In the genomic region with DNA sequence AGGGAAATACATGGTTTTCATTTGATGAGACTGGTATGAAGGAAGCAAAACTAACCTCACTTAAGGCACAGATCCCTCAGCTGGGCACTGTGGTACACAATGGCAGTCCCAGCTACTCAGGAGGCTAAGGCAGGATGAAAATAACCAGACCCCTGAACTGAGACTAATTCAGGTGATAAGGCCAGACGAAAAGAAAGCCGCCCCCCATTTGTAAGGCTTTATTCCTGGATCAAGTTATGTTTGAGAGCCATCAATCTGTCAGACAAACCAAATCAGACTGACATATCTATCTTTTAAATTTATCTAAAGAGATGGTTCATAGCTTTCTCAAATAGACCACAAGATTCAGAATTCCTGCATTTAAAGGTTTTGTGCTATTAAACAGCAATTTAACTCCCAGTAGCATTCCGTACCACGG, we compare ENCODE assay signal across 9 cellular contexts. TPM values are rescaled to one million over a fixed set of nuclear protein-coding genes. Genes with fewer than 3 reads are reported as not detected.
DNase-seq lines count a peak whose midpoint lies in the region; ATAC-seq, FAIRE-seq and TF ChIP-seq lines count a peak whose summit lies in the region.
"Had no signal": no experiment of that assay in that cellular context is flagged by ENCODE, and none has a peak within 500 bp of the region (broad histone marks: within the 10 kb centered on the region; RNA-seq: fewer than 3 reads in every experiment).

No MANE protein-coding gene starts in this region.

- H3K27ac Mint-ChIP-seq in activated CD4-positive, alpha-beta memory T cell treated with anti-CD3 and anti-CD28 coated beads, Interleukin-2, amount 10 ng/mL, durations not matched to agents 7 days and 5 days = peak overlapping the region; percentile 69
- H3K27ac Mint-ChIP-seq in immature natural killer cell = peak overlapping the region; percentile 0 to 82 (median 56)

- H3K36me3 Mint-ChIP-seq in activated CD4-positive, alpha-beta memory T cell treated with anti-CD3 and anti-CD28 coated beads, Interleukin-2, amount 10 ng/mL, durations not matched to agents 7 days and 5 days (ENCODE audit: low read depth) = peaks cover 85% of the 10 kb centered on the region
- H3K36me3 Mint-ChIP-seq in immature natural killer cell = peaks cover 17 to 57% (median 53%) of the 10 kb centered on the region in 3 donors

- 85% methylated on average over 4 of the region's 4 CpGs for WGBS in A549 (ENCODE audit: missing lambda C conversion rate)

- peak overlapping the region; percentile 97 for H3K4me3 Mint-ChIP-seq in activated CD4-positive, alpha-beta memory T cell treated with anti-CD3 and anti-CD28 coated beads, Interleukin-2, amount 10 ng/mL, durations not matched to agents 7 days and 5 days
- peak overlapping the region in 2 of 5 donors; percentile 33 to 43 for H3K4me3 Mint-ChIP-seq in immature natural killer cell

- TF ChIP-seq CTCF in A549 (IDR thresholded peaks at IDR 0.05) (no peak), DOHH2 (IDR thresholded peaks at IDR 0.05; ENCODE audit: low read depth, low read length, poor library complexity, severe bottlenecking) (no peak)

- CTCF ChIA-PET in A549 (lab: Yijun Ruan, JAX) = interaction anchor here (0.6 to 4.1 kb wide), 3 partner anchors 55 to 211 kb away, joined by 4 to 15 read pairs (median 4); no protein-coding TSS in a partner anchor
- CTCF ChIA-PET in activated CD4-positive, alpha-beta memory T cell treated with anti-CD3 and anti-CD28 coated beads, Interleukin-2, amount 10 ng/mL, durations not matched to agents 7 days and 5 days (lab: Charles Lee) = interaction anchor here (0.6 to 3.0 kb wide), 7 partner anchors 13 to 167 kb away, joined by 3 to 18 read pairs (median 3); a partner anchor contains a TSS

- H3K4me1 ChIP-seq in A549 = peaks cover 60% of the 10 kb centered on the region
- peaks cover 30% of the 10 kb centered on the region for H3K4me1 ChIP-seq in DOHH2 (ENCODE audit: control insufficient read depth, low read length)
- H3K4me1 ChIP-seq in SJCRH30 = peaks cover 20% of the 10 kb centered on the region

- H3K27me3 ChIP-seq in DOHH2 (ENCODE audit: control insufficient read depth, low read length) = no peaks in the 10 kb centered on the region
- no peaks in the 10 kb centered on the region for H3K27me3 ChIP-seq in SJCRH30

- H3K9me3 ChIP-seq in A549 (no peaks in the 10 kb centered on the region), DOHH2 (ENCODE audit: control insufficient read depth, insufficient read depth, low read length) (no peaks in the 10 kb centered on the region), SJCRH30 (replicated peaks) (no peaks in the 10 kb centered on the region)
- H3K9me3 ChIP-seq: psoas muscle had no signal

- no peak for TF ChIP-seq EP300 in A549 (IDR thresholded peaks at IDR 0.05)

- H3K4me2 ChIP-seq in A549 (peak overlapping the region; percentile 87), DOHH2 (ENCODE audit: low read length) (peak overlapping the region; percentile 90; the same call in 1 of the 2 replicates)

- peaks cover 47% of the 10 kb centered on the region for H4K20me1 ChIP-seq in DOHH2 (ENCODE audit: control insufficient read depth, insufficient read depth, low read depth, low read length)

- H3K4me3 ChIP-seq in A549 (no peak overlapping the region), DOHH2 (ENCODE audit: low read length) (no peak overlapping the region), SJCRH30 (no peak overlapping the region)
- H3K4me3 ChIP-seq: psoas muscle had no signal

- TF ChIP-seq POLR2A in A549 (IDR thresholded peaks at IDR 0.05; ENCODE audit: low read length) = no peak

- DNase-seq in A549 (ENCODE audit: low read depth in 1 of 2, low spot score in 1 of 2) (no peak), immature natural killer cell (no peak), SJCRH30 (no peak), NCI-H69 (lab: John Stamatoyannopoulos, UW) (no peak)
- no peak for DNase-seq in activated CD4-positive, alpha-beta memory T cell treated with anti-CD3 and anti-CD28 coated beads, Interleukin-2, amount 10 ng/mL, durations not matched to agents 7 days and 5 days
- DNase-seq: psoas muscle had no signal

- no peaks in the 10 kb centered on the region for H3K9me2 ChIP-seq in DOHH2 (replicated peaks; ENCODE audit: control insufficient read depth, low read length)

- peaks cover 79% of the 10 kb centered on the region for H3F3A ChIP-seq in DOHH2 (ENCODE audit: control insufficient read depth, insufficient read depth)

- no peaks in the 10 kb centered on the region for H3K9me3 Mint-ChIP-seq in activated CD4-positive, alpha-beta memory T cell treated with anti-CD3 and anti-CD28 coated beads, Interleukin-2, amount 10 ng/mL, durations not matched to agents 7 days and 5 days
- peaks cover 0 to 4% (median 0%) of the 10 kb centered on the region in 6 donors for H3K9me3 Mint-ChIP-seq in immature natural killer cell

- H3K79me2 ChIP-seq in DOHH2 (ENCODE audit: control insufficient read depth, low read length) = peaks cover 87% of the 10 kb centered on the region

- POLR2A ChIA-PET in A549 (lab: Yijun Ruan, JAX) = no interaction called here
- POLR2A ChIA-PET in activated CD4-positive, alpha-beta memory T cell treated with anti-CD3 and anti-CD28 coated beads, Interleukin-2, amount 10 ng/mL, durations not matched to agents 7 days and 5 days (lab: Charles Lee) = interaction anchor here (0.6 to 9.9 kb wide), 11 partner anchors 9 to 374 kb away, joined by 3 to 364 read pairs (median 6); a partner anchor contains a TSS

- H3K36me3 ChIP-seq in DOHH2 (ENCODE audit: control insufficient read depth, low read length) (peaks cover 86% of the 10 kb centered on the region), SJCRH30 (peaks cover 84% of the 10 kb centered on the region)

- no peak for FAIRE-seq in A549 (lab: Jason Lieb, UNC)

- H3K4me1 Mint-ChIP-seq in activated CD4-positive, alpha-beta memory T cell treated with anti-CD3 and anti-CD28 coated beads, Interleukin-2, amount 10 ng/mL, durations not matched to agents 7 days and 5 days = peaks cover 76% of the 10 kb centered on the region
- H3K4me1 Mint-ChIP-seq in immature natural killer cell = peaks cover 56 to 87% of the 10 kb centered on the region in 2 donors

- no peak for TF ChIP-seq RAD21 in A549 (conservative IDR thresholded peaks at IDR 0.05 in 1 of 2, IDR thresholded peaks at IDR 0.05 in 1 of 2)

- H3K27ac ChIP-seq in A549 = no peak overlapping the region
- no peak overlapping the region for H3K27ac ChIP-seq in DOHH2 (ENCODE audit: low read depth, low read length)
- H3K27ac ChIP-seq in SJCRH30 = no peak overlapping the region
- H3K27ac ChIP-seq: psoas muscle had no signal

- no peaks in the 10 kb centered on the region for H3K27me3 Mint-ChIP-seq in activated CD4-positive, alpha-beta memory T cell treated with anti-CD3 and anti-CD28 coated beads, Interleukin-2, amount 10 ng/mL, durations not matched to agents 7 days and 5 days
- H3K27me3 Mint-ChIP-seq in immature natural killer cell (ENCODE audit: low read depth in 3 of 3) = peaks cover 21 to 40% (median 34%) of the 10 kb centered on the region in 3 donors

- ATAC-seq in A549 = no peak
- no peak for ATAC-seq in GM18867 (IDR thresholded peaks at IDR 0.05; ENCODE audit: unreplicated experiment)
- ATAC-seq in GM18517 (IDR thresholded peaks at IDR 0.05; ENCODE audit: unreplicated experiment) = no peak
- ATAC-seq: psoas muscle had no signal

TF ChIP-seq in A549, 52 proteins besides CTCF, POLR2A, EP300 and RAD21:
- 0 out of 2 replicates have a peak, but pooled peaks have one; percentile 12 for TF ChIP-seq FOSB (CRISPR knock-in tag; IDR thresholded peaks at IDR 0.05)
- TF ChIP-seq TFCP2L1 (CRISPR knock-in tag; IDR thresholded peaks at IDR 0.05) = peak; percentile 69; the same call in 1 of the 2 replicates
- 0 out of 2 replicates have a peak, but pooled peaks have one; percentile 29 for TF ChIP-seq TP53 (CRISPR knock-in tag; IDR thresholded peaks at IDR 0.05)
- TF ChIP-seq HOXA7 (CRISPR knock-in tag; IDR thresholded peaks at IDR 0.05) = peak; percentile 50; the same call in 1 of the 2 replicates
- TF ChIP-seq ZC3H11A (IDR thresholded peaks at IDR 0.05) = no peak

RNA-seq across cellular contexts. Expression of a gene that starts 4.1 kb away (rescaled TPM):
- 356 and 544 TPM in 2 replicates for polyA plus RNA-seq in A549 (2011; rRNA removed)
- 225 and 298 TPM in 2 replicates for polyA plus RNA-seq in A549 (2012; cell fraction: cytosol; rRNA removed)
- polyA plus RNA-seq in A549 (2012; cell fraction: nucleus; rRNA removed) = 157 and 250 TPM in 2 replicates
- 355 to 422 TPM (median 397 TPM) in 3 replicates for polyA plus RNA-seq in A549 (2017; fragmentation: RNase III; extraction: RNeasy Plus Mini Kit Qiagen cat#74134 plus additional on column Dnase treatment)
- 287 and 351 TPM in 2 replicates for polyA minus RNA-seq in A549 (2011; rRNA and poly(A)+ RNA removed)
- 100 to 1,000 TPM; 243 to 249 TPM for total RNA-seq in activated CD4-positive, alpha-beta memory T cell treated with anti-CD3 and anti-CD28 coated beads, Interleukin-2, amount 10 ng/mL, durations not matched to agents 7 days and 5 days
- 100 to 1,000 TPM; 171 to 209 (median 203) TPM for polyA plus RNA-seq in immature natural killer cell
- total RNA-seq in SJCRH30 (2014; rRNA removed; shearing (Covaris generic)) = 328 and 367 TPM in 2 replicates

RNA-seq across cellular contexts. Expression of a gene that starts 31.0 kb away (rescaled TPM):
- 46.7 and 51.2 TPM in 2 replicates for polyA plus RNA-seq in A549 (2011; rRNA removed)
- 19.8 and 22.5 TPM in 2 replicates for polyA plus RNA-seq in A549 (2012; cell fraction: cytosol; rRNA removed)
- 4.4 and 8.1 TPM in 2 replicates for polyA plus RNA-seq in A549 (2012; cell fraction: nucleus; rRNA removed)
- 53.2 to 59.0 TPM (median 53.5 TPM) in 3 replicates for polyA plus RNA-seq in A549 (2017; fragmentation: RNase III; extraction: RNeasy Plus Mini Kit Qiagen cat#74134 plus additional on column Dnase treatment)
- polyA minus RNA-seq in A549 (2011; rRNA and poly(A)+ RNA removed) = 8.5 and 12.0 TPM in 2 replicates
- total RNA-seq in activated CD4-positive, alpha-beta memory T cell treated with anti-CD3 and anti-CD28 coated beads, Interleukin-2, amount 10 ng/mL, durations not matched to agents 7 days and 5 days = 10 to 100 TPM; 12.0 to 15.3 TPM
- 10 to 100 TPM in 1 of 3 donors, 1 to 10 TPM in 2; 5.8 to 13.6 (median 7.9) TPM for polyA plus RNA-seq in immature natural killer cell
- 25.5 and 29.4 TPM in 2 replicates for total RNA-seq in SJCRH30 (2014; rRNA removed; shearing (Covaris generic))
